12 cellular contexts compared by ENCODE assay signal in the genomic region with DNA sequence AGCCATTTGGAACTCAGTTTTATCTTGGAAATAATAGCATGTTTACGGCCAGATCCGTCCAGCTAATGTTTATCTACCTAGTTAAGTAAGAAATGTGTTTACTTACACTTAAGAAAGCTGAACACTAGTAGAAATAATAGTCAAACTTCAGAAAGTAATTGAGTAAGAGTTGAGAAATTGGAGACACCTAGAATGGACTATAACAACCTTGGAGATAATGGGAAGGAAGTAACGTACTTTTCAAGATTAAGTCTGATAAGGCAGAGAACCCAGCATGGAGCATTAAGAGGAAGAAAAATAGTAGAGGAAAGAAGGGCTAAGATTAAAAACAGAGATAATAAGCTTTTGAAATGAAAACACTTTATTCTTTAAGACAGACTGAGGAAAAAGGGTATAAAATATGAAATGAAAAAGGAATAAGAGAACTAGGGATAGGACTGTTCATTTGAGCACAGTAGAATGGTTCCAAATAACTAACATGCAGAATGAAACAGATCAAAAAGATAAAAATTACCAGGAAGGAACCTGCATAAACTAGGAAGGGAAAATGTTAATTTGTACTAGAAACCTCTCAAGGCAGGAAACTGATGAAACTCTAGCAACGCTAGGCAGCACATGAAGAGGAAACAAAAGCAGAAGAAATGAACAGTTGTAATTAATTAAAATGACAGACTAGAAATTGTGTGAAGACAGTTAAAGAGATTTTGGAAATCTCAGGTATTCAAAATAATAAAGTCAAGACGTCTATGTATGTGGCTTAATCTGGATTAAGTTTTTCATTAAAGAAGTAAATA.
A peak's percentile ranks its signal among the peaks of the same experiment; 100 is the strongest.
DNase-seq lines count a peak whose midpoint lies in the region; ATAC-seq, FAIRE-seq and TF ChIP-seq lines count a peak whose summit lies in the region.
"Had no signal": no experiment of that assay in that cellular context is flagged by ENCODE, and none has a peak within 500 bp of the region (broad histone marks: within the 10 kb centered on the region; RNA-seq: fewer than 3 reads in every experiment).

No MANE protein-coding gene starts in this region.

- no peak overlapping the region for H3K4me3 ChIP-seq in A549
- no peak overlapping the region for H3K4me3 ChIP-seq in GM23338
- H3K4me3 ChIP-seq in SU-DHL-6 (ENCODE audit: insufficient read depth, low read length, poor library complexity, severe bottlenecking): no peak overlapping the region
- H3K4me3 ChIP-seq in endocrine pancreas (ENCODE audit: control insufficient read depth, insufficient read depth, low read length): peak overlapping the region; percentile 31

- no peak for ATAC-seq in A549
- ATAC-seq in GM23338: no peak
- no peak for ATAC-seq in GM18498 (IDR thresholded peaks at IDR 0.05; ENCODE audit: unreplicated experiment)
- ATAC-seq in HG03039 (IDR thresholded peaks at IDR 0.05; ENCODE audit: unreplicated experiment): no peak

- peaks cover 14% of the 10 kb centered on the region; the same call in 1 of the 3 replicates for H3K4me1 ChIP-seq in A549
- H3K4me1 ChIP-seq in GM23338 (ENCODE audit: insufficient read depth): 0 out of 2 replicates have a peak, but pooled peaks cover 4% of the 10 kb centered on the region
- peaks cover 27% of the 10 kb centered on the region for H3K4me1 ChIP-seq in endocrine pancreas (ENCODE audit: control insufficient read depth, insufficient read depth, low read length)
- H3K4me1 ChIP-seq: parathyroid adenoma had no signal

- DNase-seq in A549 (ENCODE audit: low read depth in 1 of 2, low spot score in 1 of 2) (no peak), GM23338 (ENCODE audit: low spot score) (no peak), nephron progenitor cell (no peak), cerebellar cortex (ENCODE audit: low spot score) (no peak)
- DNase-seq: H9, NCI-H526 treated with DMSO at 0.1 percent for 48 hours had no signal

- H3K9me2 ChIP-seq in GM23338 (ENCODE audit: insufficient read depth) (no peaks in the 10 kb centered on the region), SU-DHL-6 (replicated peaks; ENCODE audit: insufficient read depth, low read length) (no peaks in the 10 kb centered on the region)

- H3K36me3 Mint-ChIP-seq in GM23338 (ENCODE audit: low read depth): no peaks in the 10 kb centered on the region
- H3K36me3 Mint-ChIP-seq in nephron progenitor cell (ENCODE audit: low read depth): peaks cover 5% of the 10 kb centered on the region

- H3F3A ChIP-seq in GM23338 (replicated peaks; ENCODE audit: low read depth): no peaks in the 10 kb centered on the region
- H3F3A ChIP-seq in SU-DHL-6 (ENCODE audit: insufficient read depth): 0 out of 2 replicates have a peak, but pooled peaks cover 8% of the 10 kb centered on the region

- H3K4me2 ChIP-seq in A549: peak overlapping the region; percentile 31; the same call in 1 of the 3 replicates
- no peak overlapping the region for H3K4me2 ChIP-seq in GM23338
- peak overlapping the region; percentile 36 for H3K4me2 ChIP-seq in SU-DHL-6 (ENCODE audit: low read depth, low read length, poor library complexity, severe bottlenecking)

- H3K27ac Mint-ChIP-seq in GM23338: peak overlapping the region; percentile 44
- H3K27ac Mint-ChIP-seq in nephron progenitor cell: no peak overlapping the region
- H3K27ac Mint-ChIP-seq: H9 had no signal

- TF ChIP-seq CTCF in A549 (IDR thresholded peaks at IDR 0.05): no peak
- no peak for TF ChIP-seq CTCF in GM23338 (conservative IDR thresholded peaks at IDR 0.05; ENCODE audit: low read depth in 2 of 2)
- no peak for TF ChIP-seq CTCF in SU-DHL-6 (IDR thresholded peaks at IDR 0.05; ENCODE audit: insufficient read depth, low read length, poor library complexity, severe bottlenecking)
- TF ChIP-seq CTCF in nephron progenitor cell (IDR thresholded peaks at IDR 0.05): no peak

- TF ChIP-seq EP300 in A549 (IDR thresholded peaks at IDR 0.05): no peak

- peaks cover 82% of the 10 kb centered on the region for H3K79me2 ChIP-seq in GM23338 (replicated peaks; ENCODE audit: insufficient read depth)
- peaks cover 95% of the 10 kb centered on the region for H3K79me2 ChIP-seq in SU-DHL-6 (ENCODE audit: insufficient read depth, low read length)
- H3K79me2 ChIP-seq: parathyroid adenoma had no signal

- TF ChIP-seq POLR2A in A549 (IDR thresholded peaks at IDR 0.05; ENCODE audit: low read length): no peak

- H3K27me3 ChIP-seq in GM23338 (ENCODE audit: insufficient read depth): no peaks in the 10 kb centered on the region
- no peaks in the 10 kb centered on the region for H3K27me3 ChIP-seq in SU-DHL-6 (ENCODE audit: low read length)
- no peaks in the 10 kb centered on the region for H3K27me3 ChIP-seq in endocrine pancreas (ENCODE audit: control insufficient read depth, insufficient read depth, low read length)

- H3K27me3 Mint-ChIP-seq in GM23338 (ENCODE audit: insufficient read depth, low read depth, poor library complexity) (peaks cover 1% of the 10 kb centered on the region), nephron progenitor cell (ENCODE audit: low read depth, poor library complexity) (no peaks in the 10 kb centered on the region)

- no peaks in the 10 kb centered on the region for H3K36me3 ChIP-seq in GM23338 (ENCODE audit: insufficient read depth)
- no peaks in the 10 kb centered on the region for H3K36me3 ChIP-seq in SU-DHL-6 (ENCODE audit: low read length)
- no peaks in the 10 kb centered on the region for H3K36me3 ChIP-seq in endocrine pancreas (ENCODE audit: control insufficient read depth, insufficient read depth, low read length)

- no peak overlapping the region for H2AFZ ChIP-seq in GM23338
- H2AFZ ChIP-seq in SU-DHL-6 (ENCODE audit: low read depth, low read length, severe bottlenecking): no peak overlapping the region
- H2AFZ ChIP-seq: parathyroid adenoma had no signal

- no peak overlapping the region for H3K27ac ChIP-seq in A549
- no peak overlapping the region for H3K27ac ChIP-seq in GM23338 (ENCODE audit: low read depth)
- peak overlapping the region; percentile 8; the same call in 1 of the 2 replicates for H3K27ac ChIP-seq in SU-DHL-6 (ENCODE audit: low read depth, low read length)
- H3K27ac ChIP-seq: parathyroid adenoma had no signal

- no peak for FAIRE-seq in A549 (lab: Jason Lieb, UNC)
- FAIRE-seq: colon had no signal

- POLR2A ChIA-PET in A549 (lab: Yijun Ruan, JAX): no interaction called here

- H3K9me3 Mint-ChIP-seq in GM23338 (no peaks in the 10 kb centered on the region), nephron progenitor cell (no peaks in the 10 kb centered on the region)
- H3K9me3 Mint-ChIP-seq: H9 had no signal

- H3K9me3 ChIP-seq in A549 (no peaks in the 10 kb centered on the region), SU-DHL-6 (ENCODE audit: insufficient read depth, low read length) (no peaks in the 10 kb centered on the region), endocrine pancreas (ENCODE audit: control insufficient read depth, low read length) (no peaks in the 10 kb centered on the region)

- no peak overlapping the region for H3K9ac ChIP-seq in SU-DHL-6 (ENCODE audit: low read length)
- no peak overlapping the region for H3K9ac ChIP-seq in endocrine pancreas (ENCODE audit: control insufficient read depth, insufficient read depth, low read length)
- H3K9ac ChIP-seq: parathyroid adenoma had no signal

- CTCF ChIA-PET in A549 (lab: Yijun Ruan, JAX): interaction anchor here (0.6 kb wide), 1 partner anchor 1911 kb away, joined by 3 read pairs; no protein-coding TSS in a partner anchor

- H4K20me1 ChIP-seq in GM23338 (replicated peaks; ENCODE audit: insufficient read depth): no peaks in the 10 kb centered on the region; the same call in 1 of the 2 replicates
- H4K20me1 ChIP-seq in SU-DHL-6 (ENCODE audit: low read depth, low read length): peaks cover 10% of the 10 kb centered on the region; the same call in 1 of the 2 replicates

- peaks cover 21% of the 10 kb centered on the region for H3K4me1 Mint-ChIP-seq in GM23338
- H3K4me1 Mint-ChIP-seq in nephron progenitor cell: peaks cover 33% of the 10 kb centered on the region

- TF ChIP-seq RAD21 in A549 (conservative IDR thresholded peaks at IDR 0.05 in 1 of 2, IDR thresholded peaks at IDR 0.05 in 1 of 2): no peak

- WGBS in A549 (ENCODE audit: missing lambda C conversion rate): 58% methylated on average over 5 of the region's 5 CpGs

- H3K4me3 Mint-ChIP-seq in GM23338 (no peak overlapping the region), nephron progenitor cell (no peak overlapping the region)
- H3K4me3 Mint-ChIP-seq: H9 had no signal

TF ChIP-seq in A549, 52 proteins besides CTCF, POLR2A, EP300 and RAD21 (continues in another document):
- TF ChIP-seq, protein P1, sequence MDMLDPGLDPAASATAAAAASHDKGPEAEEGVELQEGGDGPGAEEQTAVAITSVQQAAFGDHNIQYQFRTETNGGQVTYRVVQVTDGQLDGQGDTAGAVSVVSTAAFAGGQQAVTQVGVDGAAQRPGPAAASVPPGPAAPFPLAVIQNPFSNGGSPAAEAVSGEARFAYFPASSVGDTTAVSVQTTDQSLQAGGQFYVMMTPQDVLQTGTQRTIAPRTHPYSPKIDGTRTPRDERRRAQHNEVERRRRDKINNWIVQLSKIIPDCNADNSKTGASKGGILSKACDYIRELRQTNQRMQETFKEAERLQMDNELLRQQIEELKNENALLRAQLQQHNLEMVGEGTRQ (IDR thresholded peaks at IDR 0.05): no peak
- TF ChIP-seq MYC (IDR thresholded peaks at IDR 0.05; ENCODE audit: borderline replicate concordance, low read length): no peak
- TF ChIP-seq HEYL (CRISPR knock-in tag; IDR thresholded peaks at IDR 0.05): no peak
- no peak for TF ChIP-seq SREBF2 (IDR thresholded peaks at IDR 0.05)
- TF ChIP-seq HDAC2 (IDR thresholded peaks at IDR 0.05): no peak
- TF ChIP-seq HOXB5 (CRISPR knock-in tag; IDR thresholded peaks at IDR 0.05): no peak
- no peak for TF ChIP-seq JUNB (IDR thresholded peaks at IDR 0.05)

TF ChIP-seq in GM23338, 12 proteins besides CTCF, POLR2A, EP300 and RAD21 (continues in another document):
- TF ChIP-seq STAT1 (IDR thresholded peaks at IDR 0.05; ENCODE audit: unreplicated experiment): no peak
